In genomic region chr22:32793604-32794003, GRCh38 we compare ENCODE assay signal across 28 cellular contexts. TPM values are rescaled to one million over a fixed set of nuclear protein-coding genes. Genes with fewer than 3 reads are reported as not detected.
"Had no signal": no experiment of that assay in that cellular context is flagged by ENCODE, and none has a peak within 500 bp of the region (broad histone marks: within the 10 kb centered on the region; RNA-seq: fewer than 3 reads in every experiment).

No MANE protein-coding gene starts in this region.

- H3K4me2 ChIP-seq: neural progenitor cell had no signal

- ATAC-seq: naive thymus-derived CD4-positive, alpha-beta T cell; natural killer cell; psoas muscle; right cardiac atrium; sciatic nerve; stimulated activated effector memory CD8-positive, alpha-beta T cell treated with anti-CD3 and anti-CD28 coated beads, Interleukin-12 subunit alpha, Interleukin-12 subunit beta, amount 100 ng/mL, for 72 hours; stimulated activated naive B cell treated with anti-CD40 and anti-IgM and Interleukin-4, amounts not matched to agents 10 μg/mL and 1 μg/mL and 100 μg/mL, for 72 hours had no signal

- H3K9me3 ChIP-seq: ovary, psoas muscle, stomach, thoracic aorta, thyroid gland, tibial nerve, upper lobe of left lung, vagina had no signal

- H3K27ac ChIP-seq: neural progenitor cell, ovary, parathyroid adenoma, psoas muscle, stomach, thoracic aorta, thyroid gland, upper lobe of left lung, vagina had no signal

- H3K79me2 ChIP-seq: parathyroid adenoma had no signal

- H3K4me1 ChIP-seq: parathyroid adenoma, psoas muscle had no signal

- H3K9me3 Mint-ChIP-seq: naive thymus-derived CD4-positive, alpha-beta T cell; natural killer cell; neural progenitor cell; stimulated activated effector memory CD8-positive, alpha-beta T cell treated with anti-CD3 and anti-CD28 coated beads, Interleukin-12 subunit alpha, Interleukin-12 subunit beta, amount 100 ng/mL, for 72 hours; stimulated activated naive B cell treated with anti-CD40 and anti-IgM and Interleukin-4, amounts not matched to agents 10 μg/mL and 1 μg/mL and 100 μg/mL, for 72 hours; stimulated activated naive CD8-positive, alpha-beta T cell treated with anti-CD3 and anti-CD28 coated beads, Interleukin-15, Interleukin-2, amounts not matched to agents 100 ng/mL and 50 ng/mL, for 24 hours had no signal

- FAIRE-seq: small intestine, urothelium cell line had no signal

- H3K4me3 Mint-ChIP-seq: naive thymus-derived CD4-positive, alpha-beta T cell; natural killer cell; nephron; neural progenitor cell; stimulated activated effector memory CD8-positive, alpha-beta T cell treated with anti-CD3 and anti-CD28 coated beads, Interleukin-12 subunit alpha, Interleukin-12 subunit beta, amount 100 ng/mL, for 72 hours; stimulated activated naive B cell treated with anti-CD40 and anti-IgM and Interleukin-4, amounts not matched to agents 10 μg/mL and 1 μg/mL and 100 μg/mL, for 72 hours; stimulated activated naive CD8-positive, alpha-beta T cell treated with anti-CD3 and anti-CD28 coated beads, Interleukin-15, Interleukin-2, amounts not matched to agents 100 ng/mL and 50 ng/mL, for 24 hours had no signal

- H3K27me3 ChIP-seq: neural progenitor cell, ovary, stomach, thyroid gland, tibial nerve, upper lobe of left lung, vagina had no signal

- H2AFZ ChIP-seq: neural progenitor cell, parathyroid adenoma had no signal

- H3K36me3 ChIP-seq: neural progenitor cell, ovary, stomach, thoracic aorta, thyroid gland, tibial nerve, upper lobe of left lung, vagina had no signal

- H3K9ac ChIP-seq: neural progenitor cell, parathyroid adenoma had no signal

- DNase-seq: naive thymus-derived CD4-positive, alpha-beta T cell; natural killer cell; occipital lobe; ovary; posterior cingulate gyrus; psoas muscle; right cardiac atrium; small intestine; stimulated activated CD4-positive, alpha-beta T cell treated with anti-CD3 and anti-CD28 coated beads, Interleukin-15, amount 100 ng/mL, for 24 hours; stimulated activated CD4-positive, alpha-beta T cell treated with anti-CD3 and anti-CD28 coated beads, Interleukin-2, amount 100 ng/mL, for 24 hours; stimulated activated CD4-positive, alpha-beta T cell treated with anti-CD3 and anti-CD28 coated beads, Interleukin-2, amount 100 ng/mL, for 48 hours; stimulated activated CD4-positive, alpha-beta T cell treated with anti-CD3 and anti-CD28 coated beads, Interleukin-4, amount 100 ng/mL, for 24 hours; stimulated activated naive B cell treated with anti-CD40 and anti-IgM and Interleukin-4, amounts not matched to agents 10 μg/mL and 1 μg/mL and 100 μg/mL, for 72 hours; stimulated activated naive CD4-positive, alpha-beta T cell treated with Interleukin-2 at 50 U/mL for 16 hours; stomach; thyroid gland; upper lobe of left lung had no signal

- H3K27ac Mint-ChIP-seq: naive thymus-derived CD4-positive, alpha-beta T cell; natural killer cell; neural progenitor cell; progenitor cell of endocrine pancreas; stimulated activated effector memory CD8-positive, alpha-beta T cell treated with anti-CD3 and anti-CD28 coated beads, Interleukin-12 subunit alpha, Interleukin-12 subunit beta, amount 100 ng/mL, for 72 hours; stimulated activated naive B cell treated with anti-CD40 and anti-IgM and Interleukin-4, amounts not matched to agents 10 μg/mL and 1 μg/mL and 100 μg/mL, for 72 hours; stimulated activated naive CD8-positive, alpha-beta T cell treated with anti-CD3 and anti-CD28 coated beads, Interleukin-15, Interleukin-2, amounts not matched to agents 100 ng/mL and 50 ng/mL, for 24 hours had no signal

- H3K4me1 Mint-ChIP-seq: stimulated activated effector memory CD8-positive, alpha-beta T cell treated with anti-CD3 and anti-CD28 coated beads, Interleukin-12 subunit alpha, Interleukin-12 subunit beta, amount 100 ng/mL, for 72 hours; stimulated activated naive B cell treated with anti-CD40 and anti-IgM and Interleukin-4, amounts not matched to agents 10 μg/mL and 1 μg/mL and 100 μg/mL, for 72 hours had no signal

- H3K4me3 ChIP-seq: neural progenitor cell, ovary, psoas muscle, stomach, thoracic aorta, thyroid gland, tibial nerve, upper lobe of left lung, vagina had no signal

- H3K36me3 Mint-ChIP-seq: naive thymus-derived CD4-positive, alpha-beta T cell; natural killer cell; neural progenitor cell; stimulated activated effector memory CD8-positive, alpha-beta T cell treated with anti-CD3 and anti-CD28 coated beads, Interleukin-12 subunit alpha, Interleukin-12 subunit beta, amount 100 ng/mL, for 72 hours had no signal

RNA-seq across cellular contexts. Expression of gene TIMP3, which starts 7.9 kb away (rescaled TPM):
- polyA plus RNA-seq: naive thymus-derived CD4-positive, alpha-beta T cell had no signal
